Comparison of ENCODE assay signal across 8 cellular contexts in genomic region chr2:240820014-240820606, GRCh38. TPM values are rescaled to one million over a fixed set of nuclear protein-coding genes. Genes with fewer than 3 reads are reported as not detected.
A peak's percentile ranks its signal among the peaks of the same experiment; 100 is the strongest.
DNase-seq lines count a peak whose midpoint lies in the region; ATAC-seq and TF ChIP-seq lines count a peak whose summit lies in the region.

A gene with protein sequence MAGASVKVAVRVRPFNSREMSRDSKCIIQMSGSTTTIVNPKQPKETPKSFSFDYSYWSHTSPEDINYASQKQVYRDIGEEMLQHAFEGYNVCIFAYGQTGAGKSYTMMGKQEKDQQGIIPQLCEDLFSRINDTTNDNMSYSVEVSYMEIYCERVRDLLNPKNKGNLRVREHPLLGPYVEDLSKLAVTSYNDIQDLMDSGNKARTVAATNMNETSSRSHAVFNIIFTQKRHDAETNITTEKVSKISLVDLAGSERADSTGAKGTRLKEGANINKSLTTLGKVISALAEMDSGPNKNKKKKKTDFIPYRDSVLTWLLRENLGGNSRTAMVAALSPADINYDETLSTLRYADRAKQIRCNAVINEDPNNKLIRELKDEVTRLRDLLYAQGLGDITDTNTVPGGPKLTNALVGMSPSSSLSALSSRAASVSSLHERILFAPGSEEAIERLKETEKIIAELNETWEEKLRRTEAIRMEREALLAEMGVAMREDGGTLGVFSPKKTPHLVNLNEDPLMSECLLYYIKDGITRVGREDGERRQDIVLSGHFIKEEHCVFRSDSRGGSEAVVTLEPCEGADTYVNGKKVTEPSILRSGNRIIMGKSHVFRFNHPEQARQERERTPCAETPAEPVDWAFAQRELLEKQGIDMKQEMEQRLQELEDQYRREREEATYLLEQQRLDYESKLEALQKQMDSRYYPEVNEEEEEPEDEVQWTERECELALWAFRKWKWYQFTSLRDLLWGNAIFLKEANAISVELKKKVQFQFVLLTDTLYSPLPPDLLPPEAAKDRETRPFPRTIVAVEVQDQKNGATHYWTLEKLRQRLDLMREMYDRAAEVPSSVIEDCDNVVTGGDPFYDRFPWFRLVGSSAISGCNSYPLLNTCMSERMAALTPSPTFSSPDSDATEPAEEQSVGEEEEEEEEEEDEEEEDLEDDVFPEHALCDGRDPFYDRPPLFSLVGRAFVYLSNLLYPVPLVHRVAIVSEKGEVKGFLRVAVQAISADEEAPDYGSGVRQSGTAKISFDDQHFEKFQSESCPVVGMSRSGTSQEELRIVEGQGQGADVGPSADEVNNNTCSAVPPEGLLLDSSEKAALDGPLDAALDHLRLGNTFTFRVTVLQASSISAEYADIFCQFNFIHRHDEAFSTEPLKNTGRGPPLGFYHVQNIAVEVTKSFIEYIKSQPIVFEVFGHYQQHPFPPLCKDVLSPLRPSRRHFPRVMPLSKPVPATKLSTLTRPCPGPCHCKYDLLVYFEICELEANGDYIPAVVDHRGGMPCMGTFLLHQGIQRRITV (N-terminal part only) (minus strand): TSS chr2:240820219. CDS start chr2:240797752, 22,467 bp downstream.

- H3K79me2 ChIP-seq in GM23338 (replicated peaks; ENCODE audit: insufficient read depth): peaks cover 40% of the 10 kb centered on the region

- peak within 1 kb of the TSS; percentile 86; the same call in 1 of the 2 replicates for H3K27ac Mint-ChIP-seq in GM23338

- peaks cover 24% of the 10 kb centered on the region for H3K36me3 Mint-ChIP-seq in GM23338 (ENCODE audit: low read depth)

- peaks cover 3% of the 10 kb centered on the region for H3K9me3 ChIP-seq in neuron (ENCODE audit: low read length)

- H3K4me3 ChIP-seq in GM23338 (peak within 1 kb of the TSS; percentile 88), coronary artery (peak within 1 kb of the TSS; percentile 60), neuron (ENCODE audit: low read length) (peak within 1 kb of the TSS; percentile 89)

- H3K4me1 ChIP-seq in GM23338 (ENCODE audit: insufficient read depth) (peaks cover 14% of the 10 kb centered on the region; the same call in 1 of the 2 replicates), neuron (ENCODE audit: insufficient read depth, low read length) (peaks cover 25% of the 10 kb centered on the region)

- H3K36me3 ChIP-seq in GM23338 (ENCODE audit: insufficient read depth): no peaks in the 10 kb centered on the region
- peaks cover 7% of the 10 kb centered on the region for H3K36me3 ChIP-seq in neuron (ENCODE audit: insufficient read depth, low read length)

- no peak for TF ChIP-seq CTCF in GM23338 (conservative IDR thresholded peaks at IDR 0.05; ENCODE audit: low read depth in 2 of 2)
- no peak for TF ChIP-seq CTCF in coronary artery (IDR thresholded peaks at IDR 0.05)

- H3K27me3 Mint-ChIP-seq in GM23338 (ENCODE audit: insufficient read depth, low read depth, poor library complexity): peaks cover 17% of the 10 kb centered on the region

- H3K4me1 Mint-ChIP-seq in GM23338: peaks cover 32% of the 10 kb centered on the region

- H2AFZ ChIP-seq in GM23338 (peak within 1 kb of the TSS; percentile 35; the same call in 1 of the 2 replicates), neuron (ENCODE audit: low read depth, low read length) (peak within 1 kb of the TSS; percentile 95)

- H3K27me3 ChIP-seq in GM23338 (ENCODE audit: insufficient read depth): peaks cover 33% of the 10 kb centered on the region
- H3K27me3 ChIP-seq in neuron (ENCODE audit: insufficient read depth, low read length): no peaks in the 10 kb centered on the region

- H3K27ac ChIP-seq in GM23338 (ENCODE audit: low read depth) (peak within 1 kb of the TSS; percentile 89), coronary artery (no peak within 1 kb of the TSS)

- H3K4me3 Mint-ChIP-seq in GM23338: peak within 1 kb of the TSS; percentile 83

- peak; percentile 88 for DNase-seq in GM23338 (ENCODE audit: low spot score)
- peak; percentile 96 for DNase-seq in NCI-H345 (lab: John Stamatoyannopoulos, UW)
- DNase-seq in coronary artery (ENCODE audit: low spot score): no peak
- no peak for DNase-seq in SKM-1 treated with dmso at 0.1 percent for 144 hours (lab: John Stamatoyannopoulos, UW; ENCODE audit: unreplicated experiment)
- no peak for DNase-seq in GM19240 (ENCODE audit: insufficient read length, low spot score)
- DNase-seq in EL: no peak

- H3K4me2 ChIP-seq in GM23338: peak within 1 kb of the TSS; percentile 96

- no peaks in the 10 kb centered on the region for H3K9me2 ChIP-seq in GM23338 (ENCODE audit: insufficient read depth)

- peak; percentile 16 for ATAC-seq in GM23338
- no peak for ATAC-seq in HG02970 (IDR thresholded peaks at IDR 0.05; ENCODE audit: low FRiP score, unreplicated experiment)

- H4K20me1 ChIP-seq in GM23338 (replicated peaks; ENCODE audit: insufficient read depth): peaks cover 22% of the 10 kb centered on the region; the same call in 1 of the 2 replicates

- H3K9me3 Mint-ChIP-seq in GM23338: peaks cover 6% of the 10 kb centered on the region; the same call in 2 of the 3 replicates

- H3F3A ChIP-seq in GM23338 (replicated peaks; ENCODE audit: low read depth): 0 out of 2 replicates have a peak, but pooled peaks cover 3% of the 10 kb centered on the region

TF ChIP-seq in GM23338, 12 proteins besides CTCF, POLR2A, EP300 and RAD21:
- no peak for TF ChIP-seq EZH2 (IDR thresholded peaks at IDR 0.05; ENCODE audit: low read depth, unreplicated experiment)
- TF ChIP-seq POLR2AphosphoS5 (IDR thresholded peaks at IDR 0.05; ENCODE audit: low read depth): peak; percentile 63
- TF ChIP-seq CREB1 (CRISPR knock-in tag; IDR thresholded peaks at IDR 0.05; ENCODE audit: low read depth): peak; percentile 95
TF ChIP-seq in GM23338: peak in this region for 2.

RNA-seq across cellular contexts. Expression of the gene that starts here (rescaled TPM):
- 183 and 214 TPM in 2 replicates for total RNA-seq in GM23338 (2014; rRNA removed; shearing (Covaris generic))
- 158 and 169 TPM in 2 replicates for polyA plus RNA-seq in GM23338 (2016; fragmentation: Nextera tagmentation; extraction: Ambion mirVana)

Comparison
In these comparisons a context has a peak if more than half of its experiments do, and no peak if none do; other contexts are left out.
1. DNase-seq: peak in GM23338 (single experiment) and NCI-H345 (single experiment); none in coronary artery (single experiment), SKM-1 treated with dmso at 0.1 percent for 144 hours (single experiment), GM19240 (single experiment) and EL (single experiment).
2. Peak in every context shown above with its lines, with median percentiles within 50 percentile points of each other: H3K4me3 ChIP-seq.